Comparison of ENCODE assay signal across 1 cellular context in genomic region chr22:31753005-31753633, GRCh38.
A peak's percentile ranks its signal among the peaks of the same experiment; 100 is the strongest.
TF ChIP-seq lines count a peak whose summit lies in the region.

No MANE protein-coding gene starts in this region.

TF ChIP-seq in HEK293, 187 proteins besides CTCF, POLR2A, EP300 and RAD21 (continued from another document):
- 0 out of 2 replicates have a peak, but pooled peaks have one; percentile 17 for TF ChIP-seq ZNF513 (tag by site-specific recombination; IDR thresholded peaks at IDR 0.05)
- TF ChIP-seq ZNF148 (tag by site-specific recombination; IDR thresholded peaks at IDR 0.05; ENCODE audit: borderline replicate concordance) = no peak
- TF ChIP-seq ZSCAN18 (tag by site-specific recombination; IDR thresholded peaks at IDR 0.05) = no peak
